In genomic region chr13:81917829-81918228, GRCh38 we compare ENCODE assay signal across 1 cellular context.
TF ChIP-seq lines count a peak whose summit lies in the region.

No MANE protein-coding gene starts in this region.

TF ChIP-seq in WTC11, 78 proteins besides CTCF, POLR2A, EP300 and RAD21 (continued from another document):
- TF ChIP-seq HMGA2 (CRISPR knock-in tag; IDR thresholded peaks at IDR 0.05), result no peak
